Comparison of ENCODE assay signal across 8 cellular contexts in the genomic region with DNA sequence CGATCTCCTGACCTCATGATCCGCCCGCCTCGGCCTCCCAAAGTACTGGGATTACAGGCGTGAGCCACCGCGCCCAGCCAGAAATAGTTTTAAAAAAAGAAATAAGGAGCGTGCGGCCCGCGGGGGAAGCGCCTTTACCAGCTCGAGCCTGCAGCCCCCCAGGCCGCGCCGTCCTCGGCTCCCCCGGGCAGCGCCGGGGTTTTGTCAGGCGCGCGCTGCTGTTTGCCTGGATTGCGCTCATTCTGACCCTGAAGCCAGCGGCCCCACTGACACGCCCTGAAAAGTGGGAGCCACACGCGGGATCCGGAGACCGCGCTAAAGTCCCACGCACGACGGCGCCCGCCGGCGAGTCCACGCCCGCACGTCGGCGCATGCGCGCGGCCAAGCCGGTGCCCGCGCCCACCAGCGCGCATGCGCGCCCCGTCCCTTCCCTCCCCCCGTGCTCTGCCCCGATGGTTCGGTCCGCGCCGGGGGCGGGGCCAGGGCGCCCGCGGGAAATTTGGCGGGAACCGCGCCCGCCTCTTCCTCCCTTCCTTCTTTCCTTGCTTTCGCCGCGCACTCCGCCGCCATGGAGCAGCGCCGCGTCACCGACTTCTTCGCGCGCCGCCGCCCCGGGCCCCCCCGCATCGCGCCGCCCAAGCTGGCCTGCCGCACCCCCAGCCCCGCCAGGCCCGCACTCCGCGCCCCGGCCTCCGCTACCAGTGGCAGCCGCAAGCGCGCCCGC. TPM values are rescaled to one million over a fixed set of nuclear protein-coding genes. Genes with fewer than 3 reads are reported as not detected.
DNase-seq lines count a peak whose midpoint lies in the region; ATAC-seq and TF ChIP-seq lines count a peak whose summit lies in the region.

Gene CDT1 (plus strand): TSS at position 526 of the 724 bp plus-strand sequence. CDS start 43 bp downstream, at position 569.

- peak within 1 kb of the TSS; percentile 37 for H3K27ac ChIP-seq in osteoblast (ENCODE audit: low read depth, low read length)
- H3K27ac ChIP-seq in thymus (ENCODE audit: low read depth) = peak within 1 kb of the TSS; percentile 93

- H3K9me2 ChIP-seq in Loucy (replicated peaks; ENCODE audit: low read depth, low read length) = no peaks in the 10 kb centered on the region

- H3K9me3 ChIP-seq in Loucy (ENCODE audit: insufficient read depth, low read depth, low read length) = no peaks in the 10 kb centered on the region
- no peaks in the 10 kb centered on the region for H3K9me3 ChIP-seq in osteoblast (ENCODE audit: low read depth, low read length)
- no peaks in the 10 kb centered on the region for H3K9me3 ChIP-seq in thymus (ENCODE audit: control insufficient read depth)

- H3K4me1 ChIP-seq in Loucy (ENCODE audit: insufficient read depth, low read length, poor library complexity, severe bottlenecking) (peaks cover 32% of the 10 kb centered on the region), osteoblast (ENCODE audit: insufficient read depth, low read length) (peaks cover 12% of the 10 kb centered on the region), thymus (ENCODE audit: control insufficient read depth, insufficient read depth, low read length) (peaks cover 30% of the 10 kb centered on the region)

- H3K4me2 ChIP-seq in Loucy (ENCODE audit: low read depth, low read length, poor library complexity, severe bottlenecking) (peak within 1 kb of the TSS; percentile 75), osteoblast (ENCODE audit: insufficient read depth, low read length) (peak within 1 kb of the TSS; percentile 87)

- H2AFZ ChIP-seq in Loucy (ENCODE audit: low read length) = no peak within 1 kb of the TSS
- H2AFZ ChIP-seq in osteoblast (ENCODE audit: low read length) = peak within 1 kb of the TSS; percentile 74

- H4K20me1 ChIP-seq in Loucy (ENCODE audit: insufficient read depth, low read length, poor library complexity, severe bottlenecking) (peaks cover 37% of the 10 kb centered on the region), osteoblast (ENCODE audit: insufficient read depth, low read length) (no peaks in the 10 kb centered on the region)

- TF ChIP-seq CTCF in Loucy (conservative IDR thresholded peaks at IDR 0.05; ENCODE audit: low read length) = no peak
- no peak for TF ChIP-seq CTCF in osteoblast (IDR thresholded peaks at IDR 0.05; ENCODE audit: extremely low read depth, low read depth, low read length)

- H3K36me3 ChIP-seq in Loucy (ENCODE audit: insufficient read depth, low read length) (peaks cover 14% of the 10 kb centered on the region; the same call in 1 of the 2 replicates), osteoblast (ENCODE audit: insufficient read depth, low read length) (peaks cover 12% of the 10 kb centered on the region), thymus (ENCODE audit: control insufficient read depth, insufficient read depth) (peaks cover 31% of the 10 kb centered on the region)

- H3K4me3 ChIP-seq in Loucy (ENCODE audit: low read length, poor library complexity, severe bottlenecking) = peak within 1 kb of the TSS; percentile 79
- H3K4me3 ChIP-seq in osteoblast (ENCODE audit: insufficient read depth, low read length) = peak within 1 kb of the TSS; percentile 80
- H3K4me3 ChIP-seq in thymus (ENCODE audit: low read length) = peak within 1 kb of the TSS; percentile 86

- H3F3A ChIP-seq in Loucy (ENCODE audit: low read depth) = peaks cover 4% of the 10 kb centered on the region

- peak within 1 kb of the TSS; percentile 96 for H3K9ac ChIP-seq in Loucy (ENCODE audit: low read depth, low read length, poor library complexity, severe bottlenecking)

- peak; percentile 57 for ATAC-seq in GM21528 (IDR thresholded peaks at IDR 0.05; ENCODE audit: low FRiP score, unreplicated experiment)

- WGBS in thymus = under 1% methylated on average over 97 of the region's 98 CpGs

- peaks cover 74% of the 10 kb centered on the region for H3K79me2 ChIP-seq in Loucy (ENCODE audit: insufficient read depth, low read length)
- peaks cover 9% of the 10 kb centered on the region for H3K79me2 ChIP-seq in osteoblast (ENCODE audit: insufficient read depth, low read length)

- H3K27me3 ChIP-seq in Loucy (ENCODE audit: insufficient read depth, low read length, poor library complexity, severe bottlenecking) (no peaks in the 10 kb centered on the region), osteoblast (ENCODE audit: insufficient read depth, low read length) (no peaks in the 10 kb centered on the region), thymus (ENCODE audit: control insufficient read depth, insufficient read depth) (no peaks in the 10 kb centered on the region)

- DNase-seq in COR-L47 (lab: John Stamatoyannopoulos, UW) (peak; percentile 68), SKM-1 treated with dmso at 0.1 percent for 144 hours (lab: John Stamatoyannopoulos, UW; ENCODE audit: unreplicated experiment) (peak; percentile 72), glomerular visceral epithelial cell (ENCODE audit: extremely low spot score) (peak; percentile 84), osteoblast (ENCODE audit: insufficient read length, low spot score, missing footprints) (peak; percentile 100)
- peak; percentile 82 for DNase-seq in activated naive CD4-positive, alpha-beta T cell treated with anti-CD3 and anti-CD28 coated beads, Interleukin-2, amount 50 U/mL, for 16 hours

RNA-seq across cellular contexts. Expression of gene CDT1, which starts in this region (rescaled TPM):
- 2.9 TPM in 2 replicates for total RNA-seq in osteoblast
- polyA plus RNA-seq in thymus = 1.4 TPM

Comparison
In these comparisons a context has a peak if more than half of its experiments do, and no peak if none do; other contexts are left out.
1. Peak in every context shown above with its lines: DNase-seq, ATAC-seq, H3K4me3 ChIP-seq and H3K27ac ChIP-seq.